13 cellular contexts compared by ENCODE assay signal in the genomic region with DNA sequence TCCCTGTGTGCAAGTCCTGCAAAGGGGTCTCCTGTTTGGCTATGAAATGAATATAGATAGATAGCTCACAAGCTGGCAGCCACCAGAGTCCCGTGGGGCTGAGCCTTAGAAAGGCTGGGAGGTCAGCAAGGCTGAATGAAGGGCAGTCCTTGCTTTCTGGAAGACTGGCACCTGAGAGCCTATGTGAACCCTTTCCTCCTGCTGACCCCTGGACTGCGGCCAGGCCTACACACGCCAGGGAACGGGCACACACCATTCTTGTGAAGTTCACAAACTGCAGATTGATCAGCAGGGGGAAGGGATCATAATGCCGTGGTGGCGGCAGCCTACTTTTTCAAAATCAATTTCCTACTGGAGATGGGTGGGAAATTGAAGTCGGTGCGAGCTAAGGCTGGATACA. TPM values are rescaled to one million over a fixed set of nuclear protein-coding genes. Genes with fewer than 3 reads are reported as not detected.
DNase-seq lines count a peak whose midpoint lies in the region; ATAC-seq and TF ChIP-seq lines count a peak whose summit lies in the region.
"Had no signal": no experiment of that assay in that cellular context is flagged by ENCODE, and none has a peak within 500 bp of the region (broad histone marks: within the 10 kb centered on the region; RNA-seq: fewer than 3 reads in every experiment).

No MANE protein-coding gene starts in this region.

- H3K4me1 Mint-ChIP-seq in activated CD4-positive, alpha-beta memory T cell treated with anti-CD3 and anti-CD28 coated beads, Interleukin-2, amount 10 ng/mL, durations not matched to agents 7 days and 5 days, result peaks cover 34% of the 10 kb centered on the region

- peaks cover 6% of the 10 kb centered on the region for H3K27me3 Mint-ChIP-seq in activated CD4-positive, alpha-beta memory T cell treated with anti-CD3 and anti-CD28 coated beads, Interleukin-2, amount 10 ng/mL, durations not matched to agents 7 days and 5 days

- DNase-seq in breast epithelium (ENCODE audit: low spot score in 2 of 2), result no peak
- no peak for DNase-seq in mammary epithelial cell
- DNase-seq in activated CD4-positive, alpha-beta memory T cell treated with anti-CD3 and anti-CD28 coated beads, Interleukin-2, amount 10 ng/mL, durations not matched to agents 7 days and 5 days, result no peak
- peak; percentile 78 to 92 (median 90) for DNase-seq in right lobe of liver
- DNase-seq in suprapubic skin (ENCODE audit: low spot score in 2 of 2), result no peak
- no peak for DNase-seq in GDM1 (lab: John Stamatoyannopoulos, UW)
- DNase-seq in NCI-H2227 (lab: John Stamatoyannopoulos, UW; ENCODE audit: unreplicated experiment), result no peak
- DNase-seq in lower lobe of right lung, result no peak
- DNase-seq: EL had no signal

- H3K4me3 Mint-ChIP-seq in activated CD4-positive, alpha-beta memory T cell treated with anti-CD3 and anti-CD28 coated beads, Interleukin-2, amount 10 ng/mL, durations not matched to agents 7 days and 5 days, result peak overlapping the region; percentile 37

- intact Hi-C loops in breast epithelium (cut with DNase I; ENCODE audit: low total_unique reads), result no loop called here
- intact Hi-C loops in mammary epithelial cell (cut with micrococcal nuclease), result no loop called here
- intact Hi-C loops in right lobe of liver (cut with DNase I), result no loop called here
- intact Hi-C loops in lower lobe of right lung (cut with DNase I), result no loop called here

- peaks cover 2% of the 10 kb centered on the region for H4K20me1 ChIP-seq in mammary epithelial cell (ENCODE audit: insufficient read depth, low read length)

- H3K79me2 ChIP-seq in mammary epithelial cell (ENCODE audit: insufficient read depth, low read length), result no peaks in the 10 kb centered on the region

- H3K9me3 ChIP-seq in breast epithelium, result no peaks in the 10 kb centered on the region
- no peaks in the 10 kb centered on the region for H3K9me3 ChIP-seq in mammary epithelial cell (replicated peaks; ENCODE audit: insufficient read depth, low read length)
- H3K9me3 ChIP-seq in right lobe of liver, result no peaks in the 10 kb centered on the region
- H3K9me3 ChIP-seq in suprapubic skin, result no peaks in the 10 kb centered on the region
- no peaks in the 10 kb centered on the region for H3K9me3 ChIP-seq in lower lobe of right lung
- H3K9me3 ChIP-seq: vagina had no signal

- H2AFZ ChIP-seq in mammary epithelial cell (ENCODE audit: low read depth, low read length), result no peak overlapping the region

- H3K27me3 ChIP-seq in breast epithelium, result no peaks in the 10 kb centered on the region
- H3K27me3 ChIP-seq in mammary epithelial cell (ENCODE audit: insufficient read depth, low read length), result no peaks in the 10 kb centered on the region
- no peaks in the 10 kb centered on the region for H3K27me3 ChIP-seq in right lobe of liver
- H3K27me3 ChIP-seq in suprapubic skin, result no peaks in the 10 kb centered on the region
- H3K27me3 ChIP-seq in lower lobe of right lung (ENCODE audit: low read depth), result peaks cover 10% of the 10 kb centered on the region
- H3K27me3 ChIP-seq: cardiac muscle cell, vagina had no signal

- H3K9ac ChIP-seq in mammary epithelial cell (ENCODE audit: insufficient read depth, low read length), result no peak overlapping the region

- H3K9me3 Mint-ChIP-seq in activated CD4-positive, alpha-beta memory T cell treated with anti-CD3 and anti-CD28 coated beads, Interleukin-2, amount 10 ng/mL, durations not matched to agents 7 days and 5 days, result no peaks in the 10 kb centered on the region

- POLR2A ChIA-PET in activated CD4-positive, alpha-beta memory T cell treated with anti-CD3 and anti-CD28 coated beads, Interleukin-2, amount 10 ng/mL, durations not matched to agents 7 days and 5 days (lab: Charles Lee), result interaction anchor here (1.2 to 1.4 kb wide), 3 partner anchors 18 to 113 kb away, joined by 3 to 7 read pairs (median 3); a partner anchor contains a TSS

- dilution Hi-C loops in mammary epithelial cell (cut with HindIII; ENCODE audit: low sequenced_read_pairs), result no loop called here

- BruUV-seq in mammary epithelial cell (replicated peaks; lab: Mats Ljungman, UMichigan), result no TSS peak

- in situ Hi-C loops in mammary epithelial cell (cut with MboI; ENCODE audit: low sequenced_read_pairs in 2 of 2), result loop anchor here in 1 of 2 donors (25.0 kb wide), 1 partner anchor 336 kb away; a partner anchor contains a TSS

- H3K4me3 ChIP-seq in breast epithelium, result peak overlapping the region in 2 of 3 donors; percentile 67 to 73
- H3K4me3 ChIP-seq in mammary epithelial cell (replicated peaks in 1 of 3; ENCODE audit: insufficient read depth in 1 of 3, low read depth in 2 of 3, low read length in 3 of 3), result no peak overlapping the region
- peak overlapping the region; percentile 52 to 62 (median 60) for H3K4me3 ChIP-seq in right lobe of liver
- peak overlapping the region; percentile 63 for H3K4me3 ChIP-seq in suprapubic skin
- H3K4me3 ChIP-seq in lower lobe of right lung, result no peak overlapping the region

- no peak overlapping the region for H3K27ac Mint-ChIP-seq in activated CD4-positive, alpha-beta memory T cell treated with anti-CD3 and anti-CD28 coated beads, Interleukin-2, amount 10 ng/mL, durations not matched to agents 7 days and 5 days

- TF ChIP-seq EP300 in suprapubic skin (IDR thresholded peaks at IDR 0.05), result no peak

- ATAC-seq in right lobe of liver, result peak; percentile 35 to 55 (median 54)
- no peak for ATAC-seq in lower lobe of right lung

- WGBS in mammary epithelial cell (ENCODE audit: low coverage, missing lambda C conversion rate), result 65% methylated on average over 8 of the region's 8 CpGs
- 26% methylated on average over 4 of the region's 8 CpGs for WGBS in right lobe of liver (ENCODE audit: insufficient coverage, low coverage, low lambda C conversion rate, missing lambda C conversion rate)
- WGBS in suprapubic skin, result 72% methylated on average over 8 of the region's 8 CpGs

- no peak for TF ChIP-seq POLR2A in breast epithelium (IDR thresholded peaks at IDR 0.05)
- no peak for TF ChIP-seq POLR2A in right lobe of liver (IDR thresholded peaks at IDR 0.05)
- no peak for TF ChIP-seq POLR2A in suprapubic skin (IDR thresholded peaks at IDR 0.05)

- H3K4me2 ChIP-seq in mammary epithelial cell (ENCODE audit: insufficient read depth, low read depth, low read length), result no peak overlapping the region

- TF ChIP-seq CTCF in breast epithelium (IDR thresholded peaks at IDR 0.05) (no peak), mammary epithelial cell (conservative IDR thresholded peaks at IDR 0.05 in 1 of 2, IDR thresholded peaks at IDR 0.05 in 1 of 2; ENCODE audit: extremely low read depth in 1 of 2, insufficient read depth in 1 of 2, low read depth in 1 of 2, low read length in 2 of 2) (no peak), right lobe of liver (IDR thresholded peaks at IDR 0.05) (no peak), suprapubic skin (IDR thresholded peaks at IDR 0.05) (no peak), lower lobe of right lung (IDR thresholded peaks at IDR 0.05) (no peak)

- H3K36me3 ChIP-seq in breast epithelium, result peaks cover 6% of the 10 kb centered on the region
- peaks cover 20% of the 10 kb centered on the region for H3K36me3 ChIP-seq in mammary epithelial cell (ENCODE audit: insufficient read depth, low read length)
- H3K36me3 ChIP-seq in right lobe of liver, result peaks cover 0 to 29% (median 3%) of the 10 kb centered on the region in 4 donors
- peaks cover 40% of the 10 kb centered on the region for H3K36me3 ChIP-seq in suprapubic skin
- H3K36me3 ChIP-seq in lower lobe of right lung, result peaks cover 42% of the 10 kb centered on the region

- CTCF ChIA-PET in mammary epithelial cell (lab: Charles Lee; ENCODE audit: low non-redundant PET), result no interaction called here
- CTCF ChIA-PET in activated CD4-positive, alpha-beta memory T cell treated with anti-CD3 and anti-CD28 coated beads, Interleukin-2, amount 10 ng/mL, durations not matched to agents 7 days and 5 days (lab: Charles Lee), result interaction anchor here (0.5 to 2.5 kb wide), 2 partner anchors 9 to 341 kb away, joined by 4 to 20 read pairs; no protein-coding TSS in a partner anchor

- H3K36me3 Mint-ChIP-seq in activated CD4-positive, alpha-beta memory T cell treated with anti-CD3 and anti-CD28 coated beads, Interleukin-2, amount 10 ng/mL, durations not matched to agents 7 days and 5 days (ENCODE audit: low read depth), result peaks cover 22% of the 10 kb centered on the region

- H3K4me1 ChIP-seq in breast epithelium, result peaks cover 0 to 3% of the 10 kb centered on the region in 2 donors
- peaks cover 9% of the 10 kb centered on the region for H3K4me1 ChIP-seq in mammary epithelial cell (ENCODE audit: insufficient read depth, low read length)
- peaks cover 0 to 29% (median 13%) of the 10 kb centered on the region in 4 donors for H3K4me1 ChIP-seq in right lobe of liver
- H3K4me1 ChIP-seq in suprapubic skin, result peaks cover 40% of the 10 kb centered on the region
- peaks cover 43% of the 10 kb centered on the region for H3K4me1 ChIP-seq in lower lobe of right lung

- H3K27ac ChIP-seq in breast epithelium, result peak overlapping the region; percentile 15 to 91
- no peak overlapping the region for H3K27ac ChIP-seq in mammary epithelial cell (ENCODE audit: insufficient read depth, low read depth, low read length)
- peak overlapping the region in 2 of 3 donors; percentile 12 to 34 for H3K27ac ChIP-seq in right lobe of liver
- no peak overlapping the region for H3K27ac ChIP-seq in suprapubic skin
- no peak overlapping the region for H3K27ac ChIP-seq in lower lobe of right lung
- H3K27ac ChIP-seq: cardiac muscle cell had no signal

RNA-seq across cellular contexts. Expression of a gene that starts 1.0 kb away (rescaled TPM):
- total RNA-seq in breast epithelium, result 10 to 100 TPM in 1 of 3 donors, 1 to 10 TPM in 1, not detected in 1; 3.9 to 10.5 TPM
- total RNA-seq in mammary epithelial cell, result 1 to 10 TPM; 4.0 to 4.4 TPM
- polyA plus RNA-seq in mammary epithelial cell, result 0.44 TPM
- not detected for polyA minus RNA-seq in mammary epithelial cell
- total RNA-seq in activated CD4-positive, alpha-beta memory T cell treated with anti-CD3 and anti-CD28 coated beads, Interleukin-2, amount 10 ng/mL, durations not matched to agents 7 days and 5 days, result under 1 TPM; 0.58 to 0.98 TPM
- total RNA-seq in right lobe of liver, result 1 to 10 TPM; 1.6 to 4.0 (median 3.2) TPM
- total RNA-seq in suprapubic skin, result 1 to 10 TPM; 3.7 to 9.8 (median 7.5) TPM
- 2.2 TPM for total RNA-seq in lower lobe of right lung

RNA-seq across cellular contexts. Expression of a gene that starts 4.5 kb away (rescaled TPM):
- total RNA-seq in breast epithelium (1 to 10 TPM in 1 of 3 donors, under 1 TPM in 2; 0.16 to 2.0 (median 0.73) TPM), mammary epithelial cell (under 1 TPM in 1 of 2 donors, not detected in 1; under 0.01 TPM), right lobe of liver (1 to 10 TPM; 1.4 to 2.9 (median 2.0) TPM), suprapubic skin (1 to 10 TPM; 1.7 to 6.0 (median 2.4) TPM), lower lobe of right lung (0.71 TPM)
- 0.03 TPM for polyA plus RNA-seq in mammary epithelial cell
- not detected for polyA minus RNA-seq in mammary epithelial cell
- under 1 TPM; 0.33 to 0.43 TPM for total RNA-seq in activated CD4-positive, alpha-beta memory T cell treated with anti-CD3 and anti-CD28 coated beads, Interleukin-2, amount 10 ng/mL, durations not matched to agents 7 days and 5 days
- total RNA-seq: myocyte had no signal

RNA-seq across cellular contexts. Expression of a gene that starts 33.7 kb away (rescaled TPM):
- not detected for total RNA-seq in breast epithelium
- total RNA-seq in mammary epithelial cell, result not detected
- polyA plus RNA-seq in mammary epithelial cell, result not detected
- not detected for polyA minus RNA-seq in mammary epithelial cell
- total RNA-seq in activated CD4-positive, alpha-beta memory T cell treated with anti-CD3 and anti-CD28 coated beads, Interleukin-2, amount 10 ng/mL, durations not matched to agents 7 days and 5 days, result not detected
- under 1 TPM in 3 of 6 experiments, not detected in 3; 0.13 to 0.20 (median 0.15) TPM for total RNA-seq in right lobe of liver
- total RNA-seq in suprapubic skin, result not detected
- total RNA-seq in lower lobe of right lung, result 0.92 TPM
- total RNA-seq: cardiac muscle cell, esophagus mucosa, myocyte, vagina had no signal

RNA-seq across cellular contexts. Expression of a gene that starts 41.5 kb away (rescaled TPM):
- 10 to 100 TPM; 38.8 to 48.5 (median 42.6) TPM for total RNA-seq in breast epithelium
- 10 to 100 TPM; 35.5 to 46.7 TPM for total RNA-seq in mammary epithelial cell
- polyA plus RNA-seq in mammary epithelial cell, result 71.3 TPM
- 103 TPM for polyA minus RNA-seq in mammary epithelial cell
- 10 to 100 TPM; 62.8 to 71.0 TPM for total RNA-seq in activated CD4-positive, alpha-beta memory T cell treated with anti-CD3 and anti-CD28 coated beads, Interleukin-2, amount 10 ng/mL, durations not matched to agents 7 days and 5 days
- 10 to 100 TPM; 32.6 to 64.2 (median 41.0) TPM for total RNA-seq in right lobe of liver
- 10 to 100 TPM; 35.7 to 74.3 (median 41.6) TPM for total RNA-seq in suprapubic skin
- total RNA-seq in lower lobe of right lung, result 59.9 TPM

RNA-seq across cellular contexts. Expression of a gene that starts 41.7 kb away (rescaled TPM):
- 10 to 100 TPM; 38.3 to 49.0 (median 38.7) TPM for total RNA-seq in breast epithelium
- total RNA-seq in mammary epithelial cell, result 100 to 1,000 TPM in 1 of 2 donors, 10 to 100 TPM in 1; 53.0 to 121 TPM
- polyA plus RNA-seq in mammary epithelial cell, result 132 TPM
- 180 TPM for polyA minus RNA-seq in mammary epithelial cell
- total RNA-seq in activated CD4-positive, alpha-beta memory T cell treated with anti-CD3 and anti-CD28 coated beads, Interleukin-2, amount 10 ng/mL, durations not matched to agents 7 days and 5 days, result 100 to 1,000 TPM; 249 to 261 TPM
- total RNA-seq in right lobe of liver, result 10 to 100 TPM; 52.1 to 73.5 (median 57.5) TPM
- 100 to 1,000 TPM in 2 of 4 donors, 10 to 100 TPM in 2; 74.1 to 118 (median 99.4) TPM for total RNA-seq in suprapubic skin
- total RNA-seq in lower lobe of right lung, result 97.5 TPM

Comparison
In these comparisons a context has a peak if more than half of its experiments do, and no peak if none do; other contexts are left out.
1. H3K27ac ChIP-seq: peak in breast epithelium (2 of 2) and right lobe of liver (2 of 3); none in mammary epithelial cell (single experiment), suprapubic skin (single experiment) and lower lobe of right lung (single experiment).
2. H3K4me3 ChIP-seq: peak in breast epithelium (2 of 3), right lobe of liver (3 of 3) and suprapubic skin (single experiment); none in mammary epithelial cell (0 of 3) and lower lobe of right lung (single experiment).
3. DNase-seq: peak in right lobe of liver (3 of 3); none in breast epithelium (0 of 2), mammary epithelial cell (single experiment), activated CD4-positive, alpha-beta memory T cell treated with anti-CD3 and anti-CD28 coated beads, Interleukin-2, amount 10 ng/mL, durations not matched to agents 7 days and 5 days (single experiment), suprapubic skin (0 of 2), GDM1 (single experiment), NCI-H2227 (single experiment) and lower lobe of right lung (single experiment).
4. ATAC-seq: peak in right lobe of liver (4 of 4); none in lower lobe of right lung (0 of 2).